In genomic region chr2:199979841-199980628, GRCh38 we compare ENCODE assay signal across 8 cellular contexts. TPM values are rescaled to one million over a fixed set of nuclear protein-coding genes. Genes with fewer than 3 reads are reported as not detected.
DNase-seq lines count a peak whose midpoint lies in the region; ATAC-seq, FAIRE-seq and TF ChIP-seq lines count a peak whose summit lies in the region.

No MANE protein-coding gene starts in this region.

- TF ChIP-seq RAD21 in A549 (conservative IDR thresholded peaks at IDR 0.05 in 1 of 2, IDR thresholded peaks at IDR 0.05 in 1 of 2): peak; percentile 93 to 97

- in situ Hi-C loops in GM13977 (cut with MboI; ENCODE audit: low pct_unique_long_range_greater_than_20kb, low sequenced_read_pairs, unreplicated experiment): loop anchor here (5.0 kb wide), 1 partner anchor 507 kb away; no protein-coding TSS in a partner anchor

- POLR2A ChIA-PET in A549 (lab: Yijun Ruan, JAX): no interaction called here

- DNase-seq in A549 (ENCODE audit: low read depth in 1 of 2, low spot score in 1 of 2): peak; percentile 41 to 66
- DNase-seq in GM13977 (ENCODE audit: low spot score): peak; percentile 28
- DNase-seq in Kasumi-1 (lab: John Stamatoyannopoulos, UW): peak; percentile 79 to 85
- DNase-seq in SKM-1 (lab: John Stamatoyannopoulos, UW; ENCODE audit: unreplicated experiment): peak; percentile 53
- DNase-seq in activated naive CD4-positive, alpha-beta T cell treated with anti-CD3 and anti-CD28 coated beads, Interleukin-2, amount 50 U/mL, for 16 hours: peak; percentile 84
- DNase-seq in cardiac muscle cell (ENCODE audit: low read depth in 1 of 2, low spot score in 1 of 2): peak; percentile 89 to 90
- peak; percentile 95 for DNase-seq in posterior vena cava (ENCODE audit: low spot score)
- peak in 1 of 2 donors; percentile 73 for DNase-seq in upper lobe of left lung

- intact Hi-C loops in posterior vena cava (cut with DNase I): loop anchor here (5.0 kb wide), 3 partner anchors 417 to 502 kb away; no protein-coding TSS in a partner anchor

- TF ChIP-seq EP300 in A549 (IDR thresholded peaks at IDR 0.05) (no peak), upper lobe of left lung (IDR thresholded peaks at IDR 0.05) (no peak)

- H3K27me3 ChIP-seq in cardiac muscle cell (no peaks in the 10 kb centered on the region), upper lobe of left lung (no peaks in the 10 kb centered on the region)

- H3K4me3 ChIP-seq in A549: no peak overlapping the region
- no peak overlapping the region for H3K4me3 ChIP-seq in cardiac muscle cell
- no peak overlapping the region for H3K4me3 ChIP-seq in upper lobe of left lung

- TF ChIP-seq CTCF in A549 (IDR thresholded peaks at IDR 0.05): peak; percentile 94
- peak; percentile 80 for TF ChIP-seq CTCF in GM13977 (IDR thresholded peaks at IDR 0.05; ENCODE audit: extremely low read depth, insufficient read depth, missing control alignments)
- peak; percentile 81 for TF ChIP-seq CTCF in cardiac muscle cell (IDR thresholded peaks at IDR 0.05; ENCODE audit: low read depth, low read length)
- peak; percentile 66 to 84 (median 76) for TF ChIP-seq CTCF in upper lobe of left lung (IDR thresholded peaks at IDR 0.05)

- H3K4me1 ChIP-seq in A549: peaks cover 39% of the 10 kb centered on the region
- no peaks in the 10 kb centered on the region for H3K4me1 ChIP-seq in cardiac muscle cell (ENCODE audit: low read depth)
- peaks cover 0 to 10% (median 4%) of the 10 kb centered on the region in 4 donors for H3K4me1 ChIP-seq in upper lobe of left lung

- CTCF ChIA-PET in A549 (lab: Yijun Ruan, JAX): interaction anchor here (0.5 to 3.4 kb wide), 38 partner anchors 8 to 723 kb away, joined by 3 to 44 read pairs (median 4); no protein-coding TSS in a partner anchor

- H3K36me3 ChIP-seq in cardiac muscle cell: no peaks in the 10 kb centered on the region
- H3K36me3 ChIP-seq in upper lobe of left lung: no peaks in the 10 kb centered on the region

- H3K27ac ChIP-seq in A549: peak overlapping the region; percentile 72
- H3K27ac ChIP-seq in cardiac muscle cell: no peak overlapping the region
- peak overlapping the region in 1 of 4 donors; percentile 10 for H3K27ac ChIP-seq in upper lobe of left lung

- peak; percentile 62 to 81; a peak in 5 of 6 replicates for ATAC-seq in A549
- peak in 1 of 2 donors; percentile 85 for ATAC-seq in upper lobe of left lung (ENCODE audit: low FRiP score in 2 of 2)

- 19% methylated on average over 12 of the region's 12 CpGs for WGBS in A549 (ENCODE audit: missing lambda C conversion rate)
- WGBS in upper lobe of left lung, 2 donors: 16 to 21% methylated on average over 11 to 12 of the region's 12 CpGs

- TF ChIP-seq POLR2A in A549 (IDR thresholded peaks at IDR 0.05; ENCODE audit: low read length): no peak
- TF ChIP-seq POLR2A in upper lobe of left lung (IDR thresholded peaks at IDR 0.05): no peak

- peak; percentile 54 for FAIRE-seq in A549 (lab: Jason Lieb, UNC)

- H3K4me2 ChIP-seq in A549: peak overlapping the region; percentile 73

- no peaks in the 10 kb centered on the region for H3K9me3 ChIP-seq in A549
- no peaks in the 10 kb centered on the region for H3K9me3 ChIP-seq in cardiac muscle cell (ENCODE audit: low read depth)
- no peaks in the 10 kb centered on the region for H3K9me3 ChIP-seq in upper lobe of left lung

TF ChIP-seq in A549, 52 proteins besides CTCF, POLR2A, EP300 and RAD21:
- peak; percentile 73 for TF ChIP-seq KDM5A (IDR thresholded peaks at IDR 0.05)
- no peak for TF ChIP-seq MAFK (IDR thresholded peaks at IDR 0.05; ENCODE audit: partially characterized antibody)
- peak; percentile 94 for TF ChIP-seq SMC3 (IDR thresholded peaks at IDR 0.05)
- TF ChIP-seq EHMT2 (IDR thresholded peaks at IDR 0.05; ENCODE audit: low read depth): no peak

RNA-seq across cellular contexts. Expression of gene MAIP1, which starts 24.7 kb away (rescaled TPM):
- 36.0 and 36.9 TPM in 2 replicates for polyA plus RNA-seq in A549 (2011; rRNA removed)
- 26.7 and 39.8 TPM in 2 replicates for polyA plus RNA-seq in A549 (2012; cell fraction: cytosol; rRNA removed)
- polyA plus RNA-seq in A549 (2012; cell fraction: nucleus; rRNA removed): 12.5 and 25.5 TPM in 2 replicates
- polyA plus RNA-seq in A549 (2017; fragmentation: RNase III; extraction: RNeasy Plus Mini Kit Qiagen cat#74134 plus additional on column Dnase treatment): 50.4 to 51.8 TPM (median 50.9 TPM) in 3 replicates
- 12.7 and 15.1 TPM in 2 replicates for polyA minus RNA-seq in A549 (2011; rRNA and poly(A)+ RNA removed)
- total RNA-seq in cardiac muscle cell: 33.7 and 50.8 TPM in 2 replicates
- 28.3 and 30.6 TPM in 2 replicates for polyA plus RNA-seq in cardiac muscle cell
- 10 to 100 TPM; 12.3 to 14.1 TPM for total RNA-seq in posterior vena cava
- total RNA-seq in upper lobe of left lung: 10 to 100 TPM in 4 of 6 donors, 1 to 10 TPM in 2; 2.1 to 25.1 (median 13.4) TPM

RNA-seq across cellular contexts. Expression of gene TYW5, which starts 24.7 kb away (rescaled TPM):
- polyA plus RNA-seq in A549 (2011; rRNA removed) (10.1 and 15.2 TPM in 2 replicates), A549 (2017; fragmentation: RNase III; extraction: RNeasy Plus Mini Kit Qiagen cat#74134 plus additional on column Dnase treatment) (7.8 to 9.0 TPM (median 8.2 TPM) in 3 replicates), cardiac muscle cell (6.3 and 6.4 TPM in 2 replicates)
- 2.9 and 3.1 TPM in 2 replicates for polyA plus RNA-seq in A549 (2012; cell fraction: cytosol; rRNA removed)
- polyA plus RNA-seq in A549 (2012; cell fraction: nucleus; rRNA removed): 2.4 and 4.4 TPM in 2 replicates
- polyA minus RNA-seq in A549 (2011; rRNA and poly(A)+ RNA removed): 4.7 and 4.9 TPM in 2 replicates
- total RNA-seq in cardiac muscle cell (5.2 and 8.8 TPM in 2 replicates), posterior vena cava (1 to 10 TPM; 5.7 to 6.0 TPM), upper lobe of left lung (10 to 100 TPM in 2 of 6 donors, 1 to 10 TPM in 4; 3.1 to 17.8 (median 7.2) TPM)
